Comparison of ENCODE assay signal across 10 cellular contexts in the genomic region with DNA sequence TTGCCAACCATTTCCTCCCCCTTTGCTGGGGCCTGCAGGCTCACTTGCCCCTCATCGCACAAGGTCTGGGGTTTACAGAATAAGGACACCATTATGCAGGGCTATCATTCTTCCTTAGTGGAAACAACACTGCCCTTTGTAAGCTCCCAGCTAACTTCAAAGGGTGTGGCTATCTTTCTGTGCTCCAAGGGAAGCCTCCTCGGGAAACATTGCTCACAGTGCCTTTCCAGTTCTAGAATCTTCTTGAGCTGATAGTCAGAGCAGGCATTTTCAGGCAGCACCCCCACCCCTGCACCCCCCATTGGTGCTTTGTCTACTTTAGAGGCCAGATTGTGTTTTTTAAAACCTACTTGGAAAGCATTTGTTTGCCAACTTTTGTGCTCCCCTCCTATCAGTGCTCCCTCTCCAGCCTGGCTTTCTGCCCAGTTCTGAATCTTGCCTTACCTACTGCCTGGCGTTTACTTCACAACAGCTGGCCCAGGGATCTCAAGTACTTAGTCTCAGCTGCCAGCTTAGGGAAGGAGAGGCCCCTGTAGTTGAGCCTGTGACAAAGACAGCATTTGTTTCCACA. TPM values are rescaled to one million over a fixed set of nuclear protein-coding genes. Genes with fewer than 3 reads are reported as not detected.
DNase-seq lines count a peak whose midpoint lies in the region; FAIRE-seq and TF ChIP-seq lines count a peak whose summit lies in the region.
"Had no signal": no experiment of that assay in that cellular context is flagged by ENCODE, and none has a peak within 500 bp of the region (broad histone marks: within the 10 kb centered on the region; RNA-seq: fewer than 3 reads in every experiment).

No MANE protein-coding gene starts in this region.

- peaks cover 43% of the 10 kb centered on the region for H3K4me1 Mint-ChIP-seq in HFFc6 (ENCODE audit: low read depth)

- intact Hi-C loops in kidney (cut with DNase I) = no loop called here

- no peaks in the 10 kb centered on the region for H3K27me3 Mint-ChIP-seq in HFFc6 (ENCODE audit: insufficient read depth)

- H3K27me3 ChIP-seq in effector memory CD4-positive, alpha-beta T cell (replicated peaks; ENCODE audit: control insufficient read depth, insufficient read depth, low read length, poor library complexity, severe bottlenecking) = no peaks in the 10 kb centered on the region
- H3K27me3 ChIP-seq: transverse colon had no signal

- no peak for TF ChIP-seq CTCF in HFFc6 (IDR thresholded peaks at IDR 0.05)
- TF ChIP-seq CTCF in kidney (IDR thresholded peaks at IDR 0.05; ENCODE audit: borderline replicate concordance, extremely low read depth, insufficient read depth) = no peak

- no peak for FAIRE-seq in kidney (lab: Jason Lieb, UNC)

- no peak overlapping the region for H3K4me3 ChIP-seq in effector memory CD4-positive, alpha-beta T cell (ENCODE audit: insufficient read depth, low read depth, low read length, poor library complexity, severe bottlenecking)
- no peak overlapping the region for H3K4me3 ChIP-seq in kidney (ENCODE audit: low read length in 2 of 2)
- H3K4me3 ChIP-seq: transverse colon had no signal

- no peak overlapping the region for H3K4me3 Mint-ChIP-seq in HFFc6

- no peak for DNase-seq in HFFc6
- DNase-seq in NCI-H446 treated with DMSO at 0.1 percent for 48 hours (lab: John Stamatoyannopoulos, UW) = peak; percentile 88
- DNase-seq in dermis blood vessel endothelial cell = peak; percentile 32
- DNase-seq in renal cortical epithelial cell (ENCODE audit: low read depth) = peak; percentile 16
- DNase-seq in effector memory CD4-positive, alpha-beta T cell = no peak
- no peak for DNase-seq in kidney
- no peak for DNase-seq in G401 (ENCODE audit: low spot score)
- DNase-seq: activated T-cell treated with anti-CD3 and anti-CD28 coated beads for 4 hours, NCI-H187 treated with DMSO at 0.1 percent for 48 hours, transverse colon had no signal

- H3K36me3 Mint-ChIP-seq in HFFc6 (ENCODE audit: low read depth) = 0 out of 2 replicates have a peak, but pooled peaks cover 4% of the 10 kb centered on the region

- peak overlapping the region; percentile 78 for H3K27ac Mint-ChIP-seq in HFFc6

- no peak overlapping the region for H3K27ac ChIP-seq in effector memory CD4-positive, alpha-beta T cell (ENCODE audit: insufficient read depth, low read length, poor library complexity, severe bottlenecking)
- no peak overlapping the region for H3K27ac ChIP-seq in kidney (ENCODE audit: low read depth in 2 of 2, low read length in 2 of 2)
- H3K27ac ChIP-seq: transverse colon had no signal

- no peaks in the 10 kb centered on the region for H3K9me3 Mint-ChIP-seq in HFFc6

- in situ Hi-C loops in G401 (cut with HindIII; ENCODE audit: low sequenced_read_pairs) = no loop called here

- H3K9ac ChIP-seq in kidney (ENCODE audit: low read length in 2 of 2) = no peak overlapping the region

- H3K4me1 ChIP-seq in effector memory CD4-positive, alpha-beta T cell (ENCODE audit: control insufficient read depth, insufficient read depth, low read length, poor library complexity, severe bottlenecking) = no peaks in the 10 kb centered on the region
- no peaks in the 10 kb centered on the region for H3K4me1 ChIP-seq in kidney (ENCODE audit: control insufficient read depth in 1 of 2, insufficient read depth in 1 of 2, low read depth in 1 of 2, low read length in 2 of 2)

- no peaks in the 10 kb centered on the region for H3K9me3 ChIP-seq in effector memory CD4-positive, alpha-beta T cell (ENCODE audit: control insufficient read depth, low read length)
- H3K9me3 ChIP-seq in kidney (ENCODE audit: control insufficient read depth in 1 of 2, low read length in 2 of 2) = no peaks in the 10 kb centered on the region
- H3K9me3 ChIP-seq: transverse colon had no signal

- H3K36me3 ChIP-seq in effector memory CD4-positive, alpha-beta T cell (ENCODE audit: control insufficient read depth, insufficient read depth, low read length) = no peaks in the 10 kb centered on the region
- no peaks in the 10 kb centered on the region for H3K36me3 ChIP-seq in kidney (ENCODE audit: control insufficient read depth in 1 of 2, insufficient read depth in 2 of 2, low read length in 2 of 2)
- H3K36me3 ChIP-seq: transverse colon had no signal

RNA-seq across cellular contexts. Expression of a gene that starts 53.5 kb away (rescaled TPM):
- under 1 TPM in 1 of 6 experiments, not detected in 5; 0.51 TPM for total RNA-seq in HFFc6 (2021; fragmentation: NEBNext Ultra II Directional; extraction: Animal tissue kit (Norgen Biotek cat#: 25700))
- not detected in 2 replicates for total RNA-seq in dermis blood vessel endothelial cell
- not detected in 2 replicates for total RNA-seq in renal cortical epithelial cell
- not detected for total RNA-seq in kidney
- not detected for polyA plus RNA-seq in kidney (ENCODE audit: insufficient read depth, low read depth, low replicate concordance)
- 0.47 TPM in 1 of 2 replicates, not detected in the other for total RNA-seq in G401 (2014; rRNA removed; shearing (Covaris generic))

Comparison
In these comparisons a context has a peak if more than half of its experiments do, and no peak if none do; other contexts are left out.
1. DNase-seq: peak in NCI-H446 treated with DMSO at 0.1 percent for 48 hours (single experiment), dermis blood vessel endothelial cell (single experiment) and renal cortical epithelial cell (single experiment); none in HFFc6 (single experiment), effector memory CD4-positive, alpha-beta T cell (0 of 3), kidney (single experiment) and G401 (single experiment).